8 cellular contexts compared by ENCODE assay signal in genomic region chr2:44361330-44362206, GRCh38. TPM values are rescaled to one million over a fixed set of nuclear protein-coding genes. Genes with fewer than 3 reads are reported as not detected.
DNase-seq lines count a peak whose midpoint lies in the region; FAIRE-seq and TF ChIP-seq lines count a peak whose summit lies in the region.

Gene CAMKMT, plus strand, starts transcription at chr2:44361947.
Gene PREPL, minus strand, starts transcription at chr2:44361494. Its CDS starts 15,152 bp downstream, at chr2:44346342.

- H3K4me2 ChIP-seq in neuronal stem cell (ENCODE audit: insufficient read depth, low read length, poor library complexity, severe bottlenecking), result peak within 1 kb of the TSS; percentile 84

- H3K4ac ChIP-seq in neuronal stem cell (ENCODE audit: low read length), result no peak within 1 kb of the TSS

- peak within 1 kb of the TSS; percentile 83 for H3K9ac ChIP-seq in neuronal stem cell (ENCODE audit: low read depth, low read length, poor library complexity)

- no peak within 1 kb of the TSS for H4K91ac ChIP-seq in neuronal stem cell (ENCODE audit: low read depth, low read length, poor library complexity)

- TF ChIP-seq CTCF in subcutaneous adipose tissue (IDR thresholded peaks at IDR 0.05; ENCODE audit: low read depth), result no peak

- H3K36me3 ChIP-seq in neuronal stem cell (replicated peaks in 1 of 2; ENCODE audit: control insufficient read depth in 2 of 2, insufficient read depth in 2 of 2, low read length in 2 of 2), result peaks cover 0 to 24% of the 10 kb centered on the region in 2 donors

- WGBS in neuronal stem cell (ENCODE audit: extremely low coverage in 2 of 2, insufficient read length in 2 of 2, insufficient replicate concordance in 1 of 2), 2 donors, result no CpG with 5 or more reads among the region's 57 CpGs

- no peak for FAIRE-seq in frontal cortex (lab: Jason Lieb, UNC)

- DNase-seq in GM03348 (ENCODE audit: low spot score) (peak; percentile 100), HEK293T (ENCODE audit: extremely low spot score) (peak; percentile 96), MV-4-11 (lab: John Stamatoyannopoulos, UW) (peak; percentile 92), SK-MEL-5 (ENCODE audit: low read depth, low spot score) (peak; percentile 99), frontal cortex (ENCODE audit: low spot score in 2 of 2) (peak; percentile 87 to 88), neuronal stem cell (ENCODE audit: low spot score) (peak; percentile 98)
- DNase-seq in activated naive CD4-positive, alpha-beta T cell treated with Interleukin-2 at 50 U/mL for 16 hours, result peak; percentile 98

- peak within 1 kb of the TSS; percentile 92 for H3K23ac ChIP-seq in neuronal stem cell (ENCODE audit: low read depth, low read length, poor library complexity)

- peak within 1 kb of the TSS; percentile 87 for H2BK120ac ChIP-seq in neuronal stem cell (ENCODE audit: low read depth, low read length)

- CTCF ChIA-PET in HEK293T (lab: Yijun Ruan, JAX), result interaction anchor here (0.5 to 1.7 kb wide), 3 partner anchors 118 to 655 kb away, joined by 3 to 4 read pairs (median 3); no protein-coding TSS in a partner anchor

- in situ Hi-C loops in SK-MEL-5 (cut with HindIII; ENCODE audit: low pct_unique_long_range_greater_than_20kb, low sequenced_read_pairs), result no loop called here

- peak within 1 kb of the TSS; percentile 78 for H3K27ac ChIP-seq in neuronal stem cell (replicated peaks; ENCODE audit: low read length)

- no peaks in the 10 kb centered on the region for H3K9me3 ChIP-seq in neuronal stem cell (replicated peaks in 1 of 2; ENCODE audit: control insufficient read depth in 2 of 2, insufficient read depth in 1 of 2, low read depth in 1 of 2, low read length in 2 of 2)

- POLR2A ChIA-PET in HEK293T (lab: Yijun Ruan, JAX), result interaction anchor here (0.7 to 1.8 kb wide), 15 partner anchors 8 to 323 kb away, joined by 3 to 13 read pairs (median 3); no protein-coding TSS in a partner anchor

- H2AFZ ChIP-seq in neuronal stem cell (ENCODE audit: low read length), result peak within 1 kb of the TSS; percentile 93

- no peaks in the 10 kb centered on the region for H3K79me1 ChIP-seq in neuronal stem cell (ENCODE audit: low read depth, low read length)

- no peak within 1 kb of the TSS for H3K14ac ChIP-seq in neuronal stem cell (ENCODE audit: low read length)

- no peak within 1 kb of the TSS for H2BK15ac ChIP-seq in neuronal stem cell (ENCODE audit: low read length)

- H4K8ac ChIP-seq in neuronal stem cell (ENCODE audit: low read depth, low read length), result no peak within 1 kb of the TSS

- no peak within 1 kb of the TSS for H2AK5ac ChIP-seq in neuronal stem cell (ENCODE audit: low read depth, low read length)

- H2BK5ac ChIP-seq in neuronal stem cell (ENCODE audit: low read length), result peak within 1 kb of the TSS; percentile 96

- peaks cover 0 to 5% of the 10 kb centered on the region in 2 donors for H3K4me1 ChIP-seq in neuronal stem cell (ENCODE audit: control insufficient read depth in 2 of 2, insufficient read depth in 1 of 2, low read depth in 1 of 2, low read length in 2 of 2)

- H3K4me3 ChIP-seq in neuronal stem cell (ENCODE audit: low read length in 2 of 2), result peak within 1 kb of the TSS; percentile 83 to 91

- H2BK12ac ChIP-seq in neuronal stem cell (ENCODE audit: low read length), result no peak within 1 kb of the TSS

- H3K27me3 ChIP-seq in neuronal stem cell (ENCODE audit: control insufficient read depth in 3 of 3, insufficient read depth in 3 of 3, low read depth in 1 of 3, low read length in 3 of 3), result no peaks in the 10 kb centered on the region

- peak within 1 kb of the TSS; percentile 96 for H3K18ac ChIP-seq in neuronal stem cell (ENCODE audit: low read length)

TF ChIP-seq in HEK293T, 16 proteins besides CTCF, POLR2A, EP300 and RAD21:
- TF ChIP-seq ELF4 (IDR thresholded peaks at IDR 0.05) (peak; percentile 62; the same call in 1 of the 2 replicates), FOXK2 (IDR thresholded peaks at IDR 0.05) (no peak), CTBP1 (IDR thresholded peaks at IDR 0.05; ENCODE audit: borderline replicate concordance) (no peak), PKNOX1 (IDR thresholded peaks at IDR 0.05) (peak; percentile 74; the same call in 1 of the 2 replicates), HDGF (IDR thresholded peaks at IDR 0.05; ENCODE audit: borderline replicate concordance) (no peak), FOXM1 (IDR thresholded peaks at IDR 0.05; ENCODE audit: borderline replicate concordance) (no peak), ARNT (IDR thresholded peaks at IDR 0.05) (peak; percentile 70), SP1 (IDR thresholded peaks at IDR 0.05) (no peak), LEF1 (IDR thresholded peaks at IDR 0.05; ENCODE audit: borderline replicate concordance) (no peak), SUZ12 (IDR thresholded peaks at IDR 0.05) (no peak), NFRKB (IDR thresholded peaks at IDR 0.05) (no peak), BHLHE40 (IDR thresholded peaks at IDR 0.05; ENCODE audit: borderline replicate concordance) (no peak), ZNF384 (IDR thresholded peaks at IDR 0.05) (no peak), FOXA1 (IDR thresholded peaks at IDR 0.05) (no peak), TARDBP (IDR thresholded peaks at IDR 0.05) (no peak), L3MBTL2 (conservative IDR thresholded peaks at IDR 0.05) (peak; percentile 63)
TF ChIP-seq in HEK293T: peak in this region for 4.

RNA-seq across cellular contexts. Expression of gene CAMKMT, which starts in this region (rescaled TPM):
- total RNA-seq in SK-MEL-5 (2014; rRNA removed; shearing (Covaris generic)), result 6.4 and 10.7 TPM in 2 replicates
- 4.1 and 6.7 TPM in 2 replicates for polyA plus RNA-seq in SK-MEL-5 (2015; cell fraction: cytosol; rRNA removed)
- 9.0 and 23.9 TPM in 2 replicates for polyA plus RNA-seq in SK-MEL-5 (2015; cell fraction: nucleus; rRNA removed)
- total RNA-seq in frontal cortex (6.5 TPM), subcutaneous adipose tissue (10 to 100 TPM in 2 of 4 donors, 1 to 10 TPM in 2; 7.7 to 14.0 (median 10.3) TPM)
- polyA plus RNA-seq in neuronal stem cell (2013, experiment 1 of 2), result 17.2 TPM
- 17.2 TPM for polyA plus RNA-seq in neuronal stem cell (2013, experiment 2 of 2)

RNA-seq across cellular contexts. Expression of gene PREPL, which starts in this region (rescaled TPM):
- 72.5 and 78.5 TPM in 2 replicates for total RNA-seq in SK-MEL-5 (2014; rRNA removed; shearing (Covaris generic))
- 47.6 and 65.6 TPM in 2 replicates for polyA plus RNA-seq in SK-MEL-5 (2015; cell fraction: cytosol; rRNA removed)
- polyA plus RNA-seq in SK-MEL-5 (2015; cell fraction: nucleus; rRNA removed), result 71.4 and 87.7 TPM in 2 replicates
- total RNA-seq in frontal cortex, result 152 TPM
- polyA plus RNA-seq in neuronal stem cell (2013, experiment 1 of 2), result 42.3 TPM
- polyA plus RNA-seq in neuronal stem cell (2013, experiment 2 of 2), result 42.5 TPM
- 10 to 100 TPM; 21.5 to 47.4 (median 28.2) TPM for total RNA-seq in subcutaneous adipose tissue

Comparison
In these comparisons a context has a peak if more than half of its experiments do, and no peak if none do; other contexts are left out.
1. Peak in every context shown above with its lines: DNase-seq, H3K4me3 ChIP-seq and H3K27ac ChIP-seq.